21 cellular contexts compared by ENCODE assay signal in the genomic region with DNA sequence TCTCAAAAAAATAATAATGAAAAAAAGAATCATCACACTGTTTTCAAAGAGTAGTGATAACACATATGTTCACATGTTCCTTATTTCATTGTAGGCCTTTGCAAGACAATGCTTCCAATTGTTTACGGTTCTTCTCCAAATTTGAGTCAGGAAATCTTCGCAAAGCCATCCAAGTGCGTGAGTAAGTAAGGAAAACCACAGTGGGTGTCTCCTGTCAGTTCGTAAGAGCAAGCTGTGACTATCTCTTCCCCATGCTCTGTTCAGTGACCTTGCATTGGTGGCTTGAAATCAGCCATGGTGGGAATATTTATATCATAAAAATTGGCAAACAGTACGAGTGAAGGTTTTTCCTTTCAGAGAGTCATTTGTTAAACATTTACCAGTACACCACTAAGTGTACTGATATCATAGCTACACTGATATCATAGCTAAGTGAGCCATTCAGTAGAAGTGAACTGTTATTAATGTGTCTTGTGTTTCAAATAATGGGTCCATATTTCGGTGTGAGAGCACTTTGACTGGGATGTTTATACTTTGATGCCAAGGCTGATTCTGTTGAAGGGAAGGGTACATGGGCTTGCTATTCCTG.
DNase-seq lines count a peak whose midpoint lies in the region; ATAC-seq, FAIRE-seq and TF ChIP-seq lines count a peak whose summit lies in the region.
"Had no signal": no experiment of that assay in that cellular context is flagged by ENCODE, and none has a peak within 500 bp of the region (broad histone marks: within the 10 kb centered on the region; RNA-seq: fewer than 3 reads in every experiment).

No MANE protein-coding gene starts in this region.

- peaks cover 16% of the 10 kb centered on the region for H3K4me1 ChIP-seq in RWPE2 (ENCODE audit: insufficient read depth, poor library complexity, severe bottlenecking)
- H3K4me1 ChIP-seq: BLaER1, HAP-1 had no signal

- H3K4me1 Mint-ChIP-seq in chondrocyte (ENCODE audit: low read depth): no peaks in the 10 kb centered on the region
- H3K4me1 Mint-ChIP-seq: B cell; CD4-positive, CD25-positive, alpha-beta regulatory T cell had no signal

- H3K27ac ChIP-seq in RWPE2 (ENCODE audit: poor library complexity, severe bottlenecking): peak overlapping the region; percentile 86
- H3K27ac ChIP-seq: BLaER1, C4-2B had no signal

- H3K9me3 ChIP-seq in MG63: no peaks in the 10 kb centered on the region
- no peaks in the 10 kb centered on the region for H3K9me3 ChIP-seq in RWPE2 (ENCODE audit: severe bottlenecking)
- H3K9me3 ChIP-seq: BLaER1, HAP-1 had no signal

- no peak overlapping the region for H3K4me3 Mint-ChIP-seq in chondrocyte (ENCODE audit: unreplicated experiment)
- H3K4me3 Mint-ChIP-seq: B cell; CD4-positive, CD25-positive, alpha-beta regulatory T cell; CD8-positive, alpha-beta T cell; HFFc6 had no signal

- H3K27me3 ChIP-seq in MG63 (no peaks in the 10 kb centered on the region), RWPE2 (ENCODE audit: insufficient read depth, poor library complexity, severe bottlenecking) (no peaks in the 10 kb centered on the region)
- H3K27me3 ChIP-seq: BLaER1 had no signal

- H3K36me3 ChIP-seq in MG63 (no peaks in the 10 kb centered on the region), RWPE2 (ENCODE audit: low read depth) (no peaks in the 10 kb centered on the region)
- H3K36me3 ChIP-seq: BLaER1, HAP-1 had no signal

- H3K27ac Mint-ChIP-seq in chondrocyte (ENCODE audit: unreplicated experiment): no peak overlapping the region
- H3K27ac Mint-ChIP-seq: B cell; CD4-positive, CD25-positive, alpha-beta regulatory T cell; CD8-positive, alpha-beta T cell; HFFc6 had no signal

- DNase-seq in MG63 (peak; percentile 1), RWPE2 (ENCODE audit: low spot score) (no peak), chondrocyte (ENCODE audit: low spot score) (no peak)
- DNase-seq: CD4-positive, CD25-positive, alpha-beta regulatory T cell; CD8-positive, alpha-beta T cell; DMS 273 treated with DMSO at 0.1 percent for 48 hours; DMS79; EL; GDM1; GOT3; HFFc6 had no signal

- TF ChIP-seq CTCF in RWPE2 (IDR thresholded peaks at IDR 0.05; ENCODE audit: poor library complexity, severe bottlenecking) (no peak), chondrocyte (IDR thresholded peaks at IDR 0.05) (no peak)

- peaks cover 6% of the 10 kb centered on the region for H3K9me3 Mint-ChIP-seq in chondrocyte (ENCODE audit: low read depth)
- H3K9me3 Mint-ChIP-seq: CD4-positive, CD25-positive, alpha-beta regulatory T cell; CD8-positive, alpha-beta T cell had no signal

- peak; percentile 65 for FAIRE-seq in islet of Langerhans (lab: Jason Lieb, UNC)
- FAIRE-seq: D721Med, GM12878, H54 had no signal

- ATAC-seq in RWPE2 (ENCODE audit: low read depth) (no peak), GM18517 (IDR thresholded peaks at IDR 0.05; ENCODE audit: unreplicated experiment) (no peak), GM21825 (IDR thresholded peaks at IDR 0.05; ENCODE audit: unreplicated experiment) (no peak)
- ATAC-seq: CD8-positive, alpha-beta T cell; GM12878 had no signal

- H3K36me3 Mint-ChIP-seq in chondrocyte (ENCODE audit: low read depth): no peaks in the 10 kb centered on the region
- H3K36me3 Mint-ChIP-seq: CD4-positive, CD25-positive, alpha-beta regulatory T cell; CD8-positive, alpha-beta T cell had no signal

- H3K4me3 ChIP-seq in MG63 (no peak overlapping the region), RWPE2 (ENCODE audit: severe bottlenecking) (no peak overlapping the region)
- H3K4me3 ChIP-seq: BLaER1, GM12878, HAP-1 had no signal

- no peaks in the 10 kb centered on the region for H3K27me3 Mint-ChIP-seq in chondrocyte (ENCODE audit: low read depth)
- H3K27me3 Mint-ChIP-seq: B cell; CD4-positive, CD25-positive, alpha-beta regulatory T cell had no signal
